ENCODE assay signal across 16 cellular contexts in genomic region chr22:23244690-23245044, GRCh38.
DNase-seq lines count a peak whose midpoint lies in the region; ATAC-seq and TF ChIP-seq lines count a peak whose summit lies in the region.
"Had no signal": no experiment of that assay in that cellular context is flagged by ENCODE, and none has a peak within 500 bp of the region (broad histone marks: within the 10 kb centered on the region; RNA-seq: fewer than 3 reads in every experiment).

No MANE protein-coding gene starts in this region.

- H3K27ac Mint-ChIP-seq in activated CD8-positive, alpha-beta memory T cell treated with anti-CD3 and anti-CD28 coated beads, Interleukin-2, amount 10 ng/mL, durations not matched to agents 7 days and 5 days = peak overlapping the region; percentile 22
- H3K27ac Mint-ChIP-seq in T-helper 17 cell = peak overlapping the region; percentile 100

- H2AFZ ChIP-seq in fibroblast of lung (ENCODE audit: low read length) (no peak overlapping the region), smooth muscle cell (ENCODE audit: low read depth) (no peak overlapping the region)

- WGBS in smooth muscle cell (ENCODE audit: low lambda C conversion rate) = 80% methylated on average over 5 of the region's 5 CpGs

- H3K79me2 ChIP-seq in fibroblast of lung (ENCODE audit: control insufficient read depth, insufficient read depth, low read length) (peaks cover 1% of the 10 kb centered on the region), smooth muscle cell (ENCODE audit: low read depth) (peaks cover 16% of the 10 kb centered on the region)

- no peak overlapping the region for H3K9ac ChIP-seq in fibroblast of lung (ENCODE audit: insufficient read depth, low read length)
- no peak overlapping the region for H3K9ac ChIP-seq in smooth muscle cell (ENCODE audit: low read depth)

- no peaks in the 10 kb centered on the region for H3K9me3 ChIP-seq in T-helper 17 cell (ENCODE audit: control insufficient read depth, low read length, poor library complexity, severe bottlenecking)
- H3K9me3 ChIP-seq in fibroblast of lung (ENCODE audit: control insufficient read depth, insufficient read depth, low read depth, low read length) = no peaks in the 10 kb centered on the region
- H3K9me3 ChIP-seq in smooth muscle cell (replicated peaks; ENCODE audit: low read depth) = no peaks in the 10 kb centered on the region
- H3K9me3 ChIP-seq: esophagus muscularis mucosa had no signal

- no peaks in the 10 kb centered on the region for H3K9me3 Mint-ChIP-seq in activated CD8-positive, alpha-beta memory T cell treated with anti-CD3 and anti-CD28 coated beads, Interleukin-2, amount 10 ng/mL, durations not matched to agents 7 days and 5 days (ENCODE audit: low read depth)
- H3K9me3 Mint-ChIP-seq: central memory CD8-positive, alpha-beta T cell had no signal

- H3K27me3 ChIP-seq in fibroblast of lung (ENCODE audit: control insufficient read depth, insufficient read depth, low read length) = no peaks in the 10 kb centered on the region
- H3K27me3 ChIP-seq in smooth muscle cell (ENCODE audit: low read depth) = no peaks in the 10 kb centered on the region
- H3K27me3 ChIP-seq: esophagus muscularis mucosa had no signal

- H3F3A ChIP-seq in smooth muscle cell (ENCODE audit: low read depth) = peaks cover 11% of the 10 kb centered on the region

- H3K4me2 ChIP-seq in fibroblast of lung (ENCODE audit: extremely low read depth, insufficient read depth, low read length) (peak overlapping the region; percentile 11), smooth muscle cell (peak overlapping the region; percentile 9)

- H3K4me1 ChIP-seq in fibroblast of lung (ENCODE audit: control insufficient read depth, extremely low read depth, insufficient read depth, low read length) (peaks cover 6% of the 10 kb centered on the region), smooth muscle cell (ENCODE audit: low read depth) (peaks cover 49% of the 10 kb centered on the region)

- CTCF ChIA-PET in activated CD8-positive, alpha-beta memory T cell treated with anti-CD3 and anti-CD28 coated beads, Interleukin-2, amount 10 ng/mL, durations not matched to agents 7 days and 5 days (lab: Charles Lee) = interaction anchor here (0.9 kb wide), 1 partner anchor 37 kb away, joined by 3 read pairs; no protein-coding TSS in a partner anchor

- peaks cover 72% of the 10 kb centered on the region for H3K4me1 Mint-ChIP-seq in activated CD8-positive, alpha-beta memory T cell treated with anti-CD3 and anti-CD28 coated beads, Interleukin-2, amount 10 ng/mL, durations not matched to agents 7 days and 5 days
- peaks cover 67% of the 10 kb centered on the region for H3K4me1 Mint-ChIP-seq in T-helper 17 cell

- no peak for ATAC-seq in activated CD8-positive, alpha-beta memory T cell treated with anti-CD3 and anti-CD28 coated beads, Interleukin-2, amount 10 ng/mL, durations not matched to agents 7 days and 5 days
- ATAC-seq in T-helper 17 cell (no peak), GM18858 (IDR thresholded peaks at IDR 0.05; ENCODE audit: unreplicated experiment) (no peak), GM18511 (IDR thresholded peaks at IDR 0.05; ENCODE audit: unreplicated experiment) (no peak), GM21717 (IDR thresholded peaks at IDR 0.05; ENCODE audit: unreplicated experiment) (no peak)
- ATAC-seq: left ventricle myocardium superior, SK-N-SH treated with all-trans-retinoic acid at 6 μM for 48 hours had no signal

- no peak overlapping the region for H3K27ac ChIP-seq in fibroblast of lung (ENCODE audit: insufficient read depth, low read length)
- H3K27ac ChIP-seq in smooth muscle cell (ENCODE audit: low read depth) = peak overlapping the region; percentile 62
- H3K27ac ChIP-seq: esophagus muscularis mucosa, WERI-Rb-1 had no signal

- TF ChIP-seq CTCF in fibroblast of lung (conservative IDR thresholded peaks at IDR 0.05 in 1 of 2, IDR thresholded peaks at IDR 0.05 in 1 of 2; ENCODE audit: low read depth in 1 of 2, low read length in 2 of 2) = no peak
- TF ChIP-seq CTCF in smooth muscle cell (IDR thresholded peaks at IDR 0.05; ENCODE audit: borderline replicate concordance, insufficient read depth, poor library complexity, severe bottlenecking) = no peak

- no peak for DNase-seq in activated CD8-positive, alpha-beta memory T cell treated with anti-CD3 and anti-CD28 coated beads, Interleukin-2, amount 10 ng/mL, durations not matched to agents 7 days and 5 days
- DNase-seq in activated CD8-positive, alpha-beta memory T cell treated with anti-CD3 and anti-CD28 coated beads, Interleukin-2, amount 50 U/mL, for 4 hours = no peak
- DNase-seq in T-helper 17 cell (no peak), fibroblast of lung (ENCODE audit: low read depth in 2 of 2) (no peak), smooth muscle cell (lab: John Stamatoyannopoulos, UW; ENCODE audit: unreplicated experiment) (no peak)
- DNase-seq: activated T-cell treated with anti-CD3 and anti-CD28 coated beads, Interleukin-2, amount 50 U/mL, for 1 hour; left ventricle myocardium superior; NCI-H1105; NCI-H2171 treated with DMSO at 0.1 percent for 48 hours; WERI-Rb-1 had no signal

- H3K4me3 ChIP-seq in fibroblast of lung (replicated peaks in 1 of 4; ENCODE audit: control extremely low read depth in 1 of 4, insufficient read depth in 1 of 4, low read depth in 3 of 4, low read length in 4 of 4) (no peak overlapping the region), smooth muscle cell (no peak overlapping the region)
- H3K4me3 ChIP-seq: esophagus muscularis mucosa had no signal

- peaks cover 2% of the 10 kb centered on the region for H3K36me3 Mint-ChIP-seq in activated CD8-positive, alpha-beta memory T cell treated with anti-CD3 and anti-CD28 coated beads, Interleukin-2, amount 10 ng/mL, durations not matched to agents 7 days and 5 days
- H3K36me3 Mint-ChIP-seq in T-helper 17 cell (ENCODE audit: low read depth) = no peaks in the 10 kb centered on the region

- no peaks in the 10 kb centered on the region for H3K27me3 Mint-ChIP-seq in activated CD8-positive, alpha-beta memory T cell treated with anti-CD3 and anti-CD28 coated beads, Interleukin-2, amount 10 ng/mL, durations not matched to agents 7 days and 5 days
- H3K27me3 Mint-ChIP-seq in T-helper 17 cell = no peaks in the 10 kb centered on the region
- H3K27me3 Mint-ChIP-seq: central memory CD8-positive, alpha-beta T cell had no signal

- no peaks in the 10 kb centered on the region for H3K36me3 ChIP-seq in fibroblast of lung (ENCODE audit: control insufficient read depth, insufficient read depth, low read length)
- no peaks in the 10 kb centered on the region for H3K36me3 ChIP-seq in smooth muscle cell (ENCODE audit: low read depth)
- H3K36me3 ChIP-seq: esophagus muscularis mucosa had no signal

- no peaks in the 10 kb centered on the region for H4K20me1 ChIP-seq in fibroblast of lung (ENCODE audit: control insufficient read depth, extremely low read depth, insufficient read depth, low read length)
- peaks cover 90% of the 10 kb centered on the region for H4K20me1 ChIP-seq in smooth muscle cell (ENCODE audit: low read depth)

- no peak overlapping the region for H3K4me3 Mint-ChIP-seq in activated CD8-positive, alpha-beta memory T cell treated with anti-CD3 and anti-CD28 coated beads, Interleukin-2, amount 10 ng/mL, durations not matched to agents 7 days and 5 days
- no peak overlapping the region for H3K4me3 Mint-ChIP-seq in T-helper 17 cell
- H3K4me3 Mint-ChIP-seq: central memory CD8-positive, alpha-beta T cell had no signal
